ENCODE assay signal across 8 cellular contexts in genomic region chr17:49789278-49789578, GRCh38. TPM values are rescaled to one million over a fixed set of nuclear protein-coding genes. Genes with fewer than 3 reads are reported as not detected.
DNase-seq lines count a peak whose midpoint lies in the region; ATAC-seq, FAIRE-seq and TF ChIP-seq lines count a peak whose summit lies in the region.

No MANE protein-coding gene starts in this region.

- TF ChIP-seq CTCF in GM12878 (IDR thresholded peaks at IDR 0.05 in 2 of 3, conservative IDR thresholded peaks at IDR 0.05 in 1 of 3; ENCODE audit: control insufficient read depth in 2 of 3, extremely low read depth in 1 of 3, insufficient read depth in 1 of 3, low read depth in 3 of 3, low read length in 3 of 3) = no peak
- no peak for TF ChIP-seq CTCF in lung (IDR thresholded peaks at IDR 0.05; ENCODE audit: control extremely low read depth, extremely low read depth)
- TF ChIP-seq CTCF in transverse colon (IDR thresholded peaks at IDR 0.05) = no peak

- ATAC-seq in GM12878 (no peak), lung (ENCODE audit: insufficient read depth, low FRiP score) (no peak)

- peaks cover 42% of the 10 kb centered on the region for H3K36me3 Mint-ChIP-seq in activated naive CD4-positive, alpha-beta T cell treated with anti-CD3 and anti-CD28 coated beads, Interleukin-2, amount 10 ng/mL, durations not matched to agents 7 days and 5 days

- POLR2A ChIA-PET in GM12878 (lab: Charles Lee) = interaction anchor here (1.9 to 3.0 kb wide), 2 partner anchors 25 to 81 kb away, joined by 7 to 27 read pairs; partner anchors contain the start of genes FAM117A and SLC35B1

- peak overlapping the region; percentile 97 for H3K27ac Mint-ChIP-seq in activated naive CD4-positive, alpha-beta T cell treated with anti-CD3 and anti-CD28 coated beads, Interleukin-2, amount 10 ng/mL, durations not matched to agents 7 days and 5 days

- intact Hi-C loops in GM12878 (cut with micrococcal nuclease; ENCODE audit: unreplicated experiment) = loop anchor here (2.0 kb wide), 2 partner anchors 42 to 446 kb away; no protein-coding TSS in a partner anchor
- intact Hi-C loops in transverse colon (cut with DNase I; ENCODE audit: low total_unique reads) = no loop called here

- H3K27ac ChIP-seq in GM12878 (ENCODE audit: control insufficient read depth, insufficient read depth) = no peak overlapping the region
- H3K27ac ChIP-seq in lung (ENCODE audit: low read depth in 1 of 2, low read length in 1 of 2) = peak overlapping the region in 1 of 2 donors; percentile 35
- H3K27ac ChIP-seq in transverse colon = peak overlapping the region in 3 of 4 donors; percentile 51 to 99 (median 94)

- BruUV-seq in GM12878 (replicated peaks; lab: Mats Ljungman, UMichigan) = no TSS peak

- peaks cover 38% of the 10 kb centered on the region for H3K79me2 ChIP-seq in GM12878 (ENCODE audit: control insufficient read depth, insufficient read depth, low read length)

- H3K4me3 ChIP-seq in GM12878 (peak overlapping the region; percentile 69), lung (peak overlapping the region; percentile 62), transverse colon (peak overlapping the region in 3 of 4 donors; percentile 69 to 96 (median 95))

- 23% methylated on average over 15 of the region's 15 CpGs for WGBS in GM12878 (ENCODE audit: insufficient coverage, insufficient replicate concordance, low lambda C conversion rate, missing lambda C conversion rate)
- WGBS in lung, 2 donors = 3 to 5% methylated on average over 15 of the region's 15 CpGs
- 13% methylated on average over 6 of the region's 15 CpGs; no CpG with 5 or more reads in 1 of the 2 donors for WGBS in transverse colon (ENCODE audit: low coverage in 1 of 2), 2 donors

- TF ChIP-seq POLR2A in GM12878 (IDR thresholded peaks at IDR 0.05; ENCODE audit: low read depth, low read length) = no peak
- TF ChIP-seq POLR2A in transverse colon (IDR thresholded peaks at IDR 0.05) = no peak

- no peaks in the 10 kb centered on the region for H4K20me1 ChIP-seq in GM12878 (ENCODE audit: control insufficient read depth, insufficient read depth)

- no peaks in the 10 kb centered on the region for H3K9me3 ChIP-seq in GM12878 (replicated peaks; ENCODE audit: control insufficient read depth, insufficient read depth, low read length)
- H3K9me3 ChIP-seq in lung (ENCODE audit: control insufficient read depth in 2 of 2, insufficient read depth in 1 of 2, low read length in 1 of 2) = no peaks in the 10 kb centered on the region
- H3K9me3 ChIP-seq in transverse colon = no peaks in the 10 kb centered on the region

- in situ Hi-C loops in GM12878 (cut with MboI) (loop anchor here (5.0 kb wide), 2 partner anchors 82 to 217 kb away; partner anchors contain the start of gene SLC35B1), transverse colon (cut with MboI; ENCODE audit: low pct_ligation_motif_present in 1 of 4, low pct_unique_long_range_greater_than_20kb in 1 of 4, low sequenced_read_pairs in 3 of 4) (loop anchor here in 2 of 4 donors (10.0 kb wide), 2 partner anchors 84 to 224 kb away; partner anchors contain the start of gene SLC35B1 (in 1 of the 2))

- FAIRE-seq in GM12878 (lab: Jason Lieb, UNC) (no peak), GM19239 (lab: Jason Lieb, UNC) (no peak), HTR-8/SVneo (lab: Jason Lieb, UNC) (no peak)

- no peaks in the 10 kb centered on the region for H3K27me3 Mint-ChIP-seq in activated naive CD4-positive, alpha-beta T cell treated with anti-CD3 and anti-CD28 coated beads, Interleukin-2, amount 10 ng/mL, durations not matched to agents 7 days and 5 days

- H2AFZ ChIP-seq in GM12878 (ENCODE audit: control insufficient read depth, low read depth, low read length) = no peak overlapping the region

- peak overlapping the region; percentile 73 for H3K4me2 ChIP-seq in GM12878 (ENCODE audit: control insufficient read depth, insufficient read depth)

- RAD21 ChIA-PET in GM12878 (lab: Charles Lee; ENCODE audit: unreplicated experiment) = no interaction called here

- TF ChIP-seq RAD21 in GM12878 (IDR thresholded peaks at IDR 0.05; ENCODE audit: insufficient read depth, low read depth, low read length) = no peak

- SMC1A ChIA-PET in GM12878 (lab: Charles Lee; ENCODE audit: uncharacterized antibody, unreplicated experiment) = interaction anchor here (1.8 to 4.0 kb wide), 2 partner anchors 16 to 80 kb away, joined by 8 to 25 read pairs; partner anchors contain the start of gene SLC35B1

- CTCF ChIA-PET in activated naive CD4-positive, alpha-beta T cell treated with anti-CD3 and anti-CD28 coated beads, Interleukin-2, amount 10 ng/mL, durations not matched to agents 7 days and 5 days (lab: Charles Lee) = interaction anchor here (1.0 kb wide), 1 partner anchor 66 kb away, joined by 3 read pairs; no protein-coding TSS in a partner anchor
- CTCF ChIA-PET in GM12878 (lab: Yijun Ruan, JAX) = interaction anchor here (1.0 to 3.9 kb wide), 2 partner anchors 41 to 80 kb away, joined by 3 to 34 read pairs; partner anchors contain the start of gene SLC35B1

- H3K4me3 Mint-ChIP-seq in activated naive CD4-positive, alpha-beta T cell treated with anti-CD3 and anti-CD28 coated beads, Interleukin-2, amount 10 ng/mL, durations not matched to agents 7 days and 5 days = peak overlapping the region; percentile 86

- H3K27me3 ChIP-seq in GM12878 (replicated peaks in 1 of 2; ENCODE audit: control insufficient read depth in 2 of 2, insufficient read depth in 2 of 2, low read length in 1 of 2) = no peaks in the 10 kb centered on the region
- H3K27me3 ChIP-seq in lung (ENCODE audit: control insufficient read depth, insufficient read depth) = no peaks in the 10 kb centered on the region
- no peaks in the 10 kb centered on the region for H3K27me3 ChIP-seq in transverse colon

- no peak for TF ChIP-seq EP300 in GM12878 (IDR thresholded peaks at IDR 0.05; ENCODE audit: borderline replicate concordance in 1 of 2, control insufficient read depth in 1 of 2, low read depth in 2 of 2, low read length in 2 of 2)
- no peak for TF ChIP-seq EP300 in transverse colon (IDR thresholded peaks at IDR 0.05; ENCODE audit: low read depth)

- H3K9me3 Mint-ChIP-seq in activated naive CD4-positive, alpha-beta T cell treated with anti-CD3 and anti-CD28 coated beads, Interleukin-2, amount 10 ng/mL, durations not matched to agents 7 days and 5 days = no peaks in the 10 kb centered on the region

- no peak overlapping the region for H3K9ac ChIP-seq in GM12878 (ENCODE audit: control insufficient read depth, insufficient read depth, low read length)

- peaks cover 0 to 14% of the 10 kb centered on the region in 2 experiments; a peak in 3 of 4 replicates for H3K36me3 ChIP-seq in GM12878 (ENCODE audit: control insufficient read depth in 2 of 2, insufficient read depth in 2 of 2, low read length in 1 of 2)
- H3K36me3 ChIP-seq in lung (ENCODE audit: control insufficient read depth in 2 of 2, insufficient read depth in 2 of 2, low read length in 2 of 2) = peaks cover 9 to 10% of the 10 kb centered on the region in 2 donors
- H3K36me3 ChIP-seq in transverse colon = peaks cover 0 to 19% (median 4%) of the 10 kb centered on the region in 4 donors

- peaks cover 59% of the 10 kb centered on the region for H3K4me1 Mint-ChIP-seq in activated naive CD4-positive, alpha-beta T cell treated with anti-CD3 and anti-CD28 coated beads, Interleukin-2, amount 10 ng/mL, durations not matched to agents 7 days and 5 days

- DNase-seq in activated naive CD4-positive, alpha-beta T cell treated with anti-CD3 and anti-CD28 coated beads, Interleukin-2, amount 10 ng/mL, durations not matched to agents 7 days and 5 days = no peak
- DNase-seq in activated naive CD4-positive, alpha-beta T cell (lab: John Stamatoyannopoulos, UW) = no peak
- no peak for DNase-seq in GM12878 (ENCODE audit: low read depth, low spot score)
- DNase-seq in lung (ENCODE audit: low spot score) = no peak
- no peak for DNase-seq in transverse colon
- DNase-seq in GM19239 (ENCODE audit: insufficient read length, low spot score) = no peak
- DNase-seq in NCI-H226 = no peak
- no peak for DNase-seq in HTR-8/SVneo (ENCODE audit: insufficient read length, low spot score)

- H3K4me1 ChIP-seq in GM12878 (ENCODE audit: control insufficient read depth, insufficient read depth, low read length) = peaks cover 6% of the 10 kb centered on the region
- peaks cover 2 to 12% of the 10 kb centered on the region in 2 donors for H3K4me1 ChIP-seq in lung (ENCODE audit: control insufficient read depth in 2 of 2, insufficient read depth in 2 of 2, low read length in 2 of 2)
- H3K4me1 ChIP-seq in transverse colon = peaks cover 13 to 52% (median 22%) of the 10 kb centered on the region in 4 donors

RNA-seq across cellular contexts. Expression of gene KAT7, which starts 0.7 kb away (rescaled TPM):
- 109 and 115 TPM in 2 replicates for total RNA-seq in GM12878 (2013; cell fraction: nucleolus; rRNA removed)
- total RNA-seq in GM12878 (2014; rRNA removed) (19.5 and 26.1 TPM in 2 replicates), GM12878 (2014; rRNA removed; fragmentation: Illumina TruSeq; extraction: Trizol) (26.1 and 28.4 TPM in 2 replicates), GM12878 (2021) (40.1 and 45.8 TPM in 2 replicates), lung (10 to 100 TPM; 59.0 to 87.5 TPM), transverse colon (10 to 100 TPM; 21.3 to 54.2 (median 32.8) TPM)
- 16.9 TPM for polyA plus RNA-seq in GM12878 (2011; ENCODE audit: low read depth)
- polyA plus RNA-seq in GM12878 (2011; rRNA removed) (20.5 and 24.2 TPM in 2 replicates), GM12878 (2014; fragmentation: Illumina TruSeq; extraction: Trizol) (30.6 and 40.2 TPM in 2 replicates), GM12878 (2014; fragmentation: Nextera tagmentation; extraction: Ambion mirVana) (1 to 10 TPM; 6.6 to 8.7 TPM), GM12878 (2014; rRNA removed) (15.9 and 19.9 TPM in 2 replicates), GM12878 (2016; fragmentation: Nextera tagmentation; extraction: Ambion mirVana) (10 to 100 TPM; 41.2 to 44.5 TPM), lung (10 to 100 TPM in 1 of 2 donors, 1 to 10 TPM in 1; 8.7 to 12.4 TPM)
- polyA plus RNA-seq in GM12878 (2011; cell fraction: cytosol; rRNA removed) = 21.1 and 27.5 TPM in 2 replicates
- polyA plus RNA-seq in GM12878 (2011; cell fraction: nucleus; rRNA removed) = 47.7 and 49.1 TPM in 2 replicates
- polyA plus RNA-seq in GM12878 (2012) = 20.5 and 24.9 TPM in 2 replicates
- 43.1 and 50.0 TPM in 2 replicates for polyA minus RNA-seq in GM12878 (2011; rRNA and poly(A)+ RNA removed)
- 14.2 and 15.8 TPM in 2 replicates for polyA minus RNA-seq in GM12878 (2011; cell fraction: cytosol; rRNA and poly(A)+ RNA removed)
- 27.4 and 50.0 TPM in 2 replicates for polyA minus RNA-seq in GM12878 (2011; cell fraction: nucleus; rRNA and poly(A)+ RNA removed)

RNA-seq across cellular contexts. Expression of gene FAM117A, which starts 25.3 kb away (rescaled TPM):
- total RNA-seq in GM12878 (2013; cell fraction: nucleolus; rRNA removed) = 18.9 and 25.4 TPM in 2 replicates
- total RNA-seq in GM12878 (2014; rRNA removed) = 16.8 and 21.3 TPM in 2 replicates
- total RNA-seq in GM12878 (2014; rRNA removed; fragmentation: Illumina TruSeq; extraction: Trizol) = 10.9 and 11.9 TPM in 2 replicates
- 21.2 and 24.8 TPM in 2 replicates for total RNA-seq in GM12878 (2021)
- 20.4 TPM for polyA plus RNA-seq in GM12878 (2011; ENCODE audit: low read depth)
- polyA plus RNA-seq in GM12878 (2011; rRNA removed) = 9.3 and 17.5 TPM in 2 replicates
- 20.8 and 23.2 TPM in 2 replicates for polyA plus RNA-seq in GM12878 (2011; cell fraction: cytosol; rRNA removed)
- polyA plus RNA-seq in GM12878 (2011; cell fraction: nucleus; rRNA removed) = 23.2 and 28.5 TPM in 2 replicates
- polyA plus RNA-seq in GM12878 (2012) = 30.8 and 33.5 TPM in 2 replicates
- polyA plus RNA-seq in GM12878 (2014; fragmentation: Illumina TruSeq; extraction: Trizol) = 15.4 and 24.6 TPM in 2 replicates
- 1 to 10 TPM; 2.1 to 3.3 TPM for polyA plus RNA-seq in GM12878 (2014; fragmentation: Nextera tagmentation; extraction: Ambion mirVana)
- polyA plus RNA-seq in GM12878 (2014; rRNA removed) = 24.5 and 25.8 TPM in 2 replicates
- polyA plus RNA-seq in GM12878 (2016; fragmentation: Nextera tagmentation; extraction: Ambion mirVana) = 10 to 100 TPM; 18.7 to 29.6 TPM
- 10.5 and 29.3 TPM in 2 replicates for polyA minus RNA-seq in GM12878 (2011; rRNA and poly(A)+ RNA removed)
- 8.6 and 10.8 TPM in 2 replicates for polyA minus RNA-seq in GM12878 (2011; cell fraction: cytosol; rRNA and poly(A)+ RNA removed)
- 12.2 and 18.0 TPM in 2 replicates for polyA minus RNA-seq in GM12878 (2011; cell fraction: nucleus; rRNA and poly(A)+ RNA removed)
- total RNA-seq in lung = 10 to 100 TPM; 17.3 to 20.9 TPM
- 1 to 10 TPM; 8.6 to 9.6 TPM for polyA plus RNA-seq in lung
- 10 to 100 TPM in 2 of 4 donors, 1 to 10 TPM in 2; 8.6 to 14.6 (median 10.7) TPM for total RNA-seq in transverse colon

RNA-seq across cellular contexts. Expression of gene TAC4, which starts 58.6 kb away (rescaled TPM):
- total RNA-seq in GM12878 (2013; cell fraction: nucleolus; rRNA removed) = not detected in 2 replicates
- total RNA-seq in GM12878 (2014; rRNA removed) (not detected in 2 replicates), GM12878 (2014; rRNA removed; fragmentation: Illumina TruSeq; extraction: Trizol) (not detected in 2 replicates), GM12878 (2021) (not detected in 2 replicates), lung (not detected), transverse colon (not detected)
- polyA plus RNA-seq in GM12878 (2011; ENCODE audit: low read depth) = not detected
- polyA plus RNA-seq in GM12878 (2011; rRNA removed) (not detected in 2 replicates), GM12878 (2014; fragmentation: Illumina TruSeq; extraction: Trizol) (not detected in 2 replicates), GM12878 (2014; fragmentation: Nextera tagmentation; extraction: Ambion mirVana) (not detected), GM12878 (2014; rRNA removed) (not detected in 2 replicates), GM12878 (2016; fragmentation: Nextera tagmentation; extraction: Ambion mirVana) (not detected), lung (not detected)
- polyA plus RNA-seq in GM12878 (2011; cell fraction: cytosol; rRNA removed) = not detected in 2 replicates
- polyA plus RNA-seq in GM12878 (2011; cell fraction: nucleus; rRNA removed) = not detected in 2 replicates
- polyA plus RNA-seq in GM12878 (2012) = not detected in 2 replicates
- not detected in 2 replicates for polyA minus RNA-seq in GM12878 (2011; rRNA and poly(A)+ RNA removed)
- not detected in 2 replicates for polyA minus RNA-seq in GM12878 (2011; cell fraction: cytosol; rRNA and poly(A)+ RNA removed)
- not detected in 2 replicates for polyA minus RNA-seq in GM12878 (2011; cell fraction: nucleus; rRNA and poly(A)+ RNA removed)
